12 cellular contexts compared by ENCODE assay signal in the genomic region with DNA sequence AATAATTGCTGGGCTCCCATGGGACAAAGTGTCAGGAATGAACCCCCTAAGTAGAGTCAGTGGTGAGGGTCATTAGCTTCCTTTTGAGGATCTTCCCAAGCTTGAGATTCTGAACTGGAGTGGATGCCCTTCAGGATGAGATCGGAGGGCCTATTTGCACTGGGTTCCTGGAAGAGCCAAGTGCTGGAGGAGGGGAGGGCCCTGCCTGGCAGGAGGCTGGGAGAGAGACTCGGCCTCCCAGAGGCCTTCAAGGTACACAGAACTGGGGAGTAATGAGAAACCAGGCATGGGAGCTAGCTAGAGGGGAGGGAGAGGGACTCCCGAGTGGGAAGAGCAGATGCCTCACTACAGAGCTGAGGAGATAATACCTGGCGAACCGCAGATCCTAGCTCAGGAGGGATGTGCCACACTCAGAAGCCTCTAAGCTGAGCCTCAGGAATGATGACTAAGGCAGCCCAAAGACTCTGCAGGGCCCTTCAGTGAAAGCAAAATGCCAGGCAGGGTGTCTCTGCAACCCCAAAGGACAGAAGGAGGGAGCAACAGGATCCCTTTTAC. TPM values are rescaled to one million over a fixed set of nuclear protein-coding genes. Genes with fewer than 3 reads are reported as not detected.
DNase-seq lines count a peak whose midpoint lies in the region; ATAC-seq and TF ChIP-seq lines count a peak whose summit lies in the region.
"Had no signal": no experiment of that assay in that cellular context is flagged by ENCODE, and none has a peak within 500 bp of the region (broad histone marks: within the 10 kb centered on the region; RNA-seq: fewer than 3 reads in every experiment).

No MANE protein-coding gene starts in this region.

- H3K4me3 ChIP-seq in Panc1 (ENCODE audit: low read depth in 2 of 2, low read length in 2 of 2) (no peak overlapping the region), spleen (no peak overlapping the region)
- H3K4me3 ChIP-seq: SK-N-MC had no signal

- DNase-seq in activated naive CD4-positive, alpha-beta T cell treated with anti-CD3 and anti-CD28 coated beads for 36 hours = no peak
- DNase-seq in activated naive CD4-positive, alpha-beta T cell treated with anti-CD3 and anti-CD28 coated beads, Interleukin-2, amount 50 U/mL, for 16 hours = no peak
- DNase-seq in Panc1 (ENCODE audit: low read depth, low spot score) = no peak
- DNase-seq in spleen = no peak
- no peak for DNase-seq in epidermal melanocyte (ENCODE audit: insufficient read length, low spot score)
- DNase-seq in NCI-H187 (lab: John Stamatoyannopoulos, UW) = no peak
- DNase-seq in NCI-H526 treated with DMSO at 0.1 percent for 48 hours (lab: John Stamatoyannopoulos, UW) = no peak
- DNase-seq: cortex of kidney, Kasumi-1, NCI-H187 treated with DMSO at 0.1 percent for 48 hours had no signal

- no peaks in the 10 kb centered on the region for H3K27me3 Mint-ChIP-seq in activated naive CD4-positive, alpha-beta T cell treated with anti-CD3 and anti-CD28 coated beads for 36 hours (ENCODE audit: low read depth)
- no peaks in the 10 kb centered on the region for H3K27me3 Mint-ChIP-seq in brain

- TF ChIP-seq POLR2A in spleen (IDR thresholded peaks at IDR 0.05) = no peak

- POLR2A ChIA-PET in Panc1 (lab: Charles Lee) = interaction anchor here (0.7 to 1.7 kb wide), 2 partner anchors 10 to 24 kb away, joined by 3 to 5 read pairs; partner anchors contain the start of genes BUD31 and PDAP1

- H3K36me3 Mint-ChIP-seq in activated naive CD4-positive, alpha-beta T cell treated with anti-CD3 and anti-CD28 coated beads for 36 hours (ENCODE audit: low read depth) = peaks cover 45% of the 10 kb centered on the region
- peaks cover 53% of the 10 kb centered on the region for H3K36me3 Mint-ChIP-seq in brain

- H3K4me1 ChIP-seq in Panc1 (ENCODE audit: control insufficient read depth, insufficient read depth, low read length) (peaks cover 43% of the 10 kb centered on the region), spleen (peaks cover 0 to 29% (median 3%) of the 10 kb centered on the region in 6 donors)

- 76 to 90% (median 85%) methylated on average over 5 of the region's 5 CpGs for WGBS in spleen, 5 donors

- H3K36me3 ChIP-seq in Panc1 (ENCODE audit: control insufficient read depth, insufficient read depth, low read length) (peaks cover 12% of the 10 kb centered on the region), spleen (peaks cover 0 to 100% (median 98%) of the 10 kb centered on the region in 6 donors)

- BruUV-seq in Panc1 (replicated peaks; lab: Mats Ljungman, UMichigan) = no TSS peak

- no peak overlapping the region for H3K4me3 Mint-ChIP-seq in activated naive CD4-positive, alpha-beta T cell treated with anti-CD3 and anti-CD28 coated beads for 36 hours
- H3K4me3 Mint-ChIP-seq in brain = peak overlapping the region in 1 of 5 experiments; percentile 26

- peak overlapping the region; percentile 59 for H3K27ac Mint-ChIP-seq in activated naive CD4-positive, alpha-beta T cell treated with anti-CD3 and anti-CD28 coated beads for 36 hours
- peak overlapping the region in 3 of 5 experiments; percentile 23 to 43 (median 24) for H3K27ac Mint-ChIP-seq in brain

- CTCF ChIA-PET in activated naive CD4-positive, alpha-beta T cell treated with anti-CD3 and anti-CD28 coated beads for 36 hours (lab: Charles Lee) = no interaction called here
- CTCF ChIA-PET in Panc1 (lab: Charles Lee) = interaction anchor here (0.9 kb wide), 1 partner anchor 39 kb away, joined by 3 read pairs; no protein-coding TSS in a partner anchor

- H3K27me3 ChIP-seq in Panc1 (ENCODE audit: control insufficient read depth, insufficient read depth, low read length) (no peaks in the 10 kb centered on the region), spleen (replicated peaks in 1 of 7) (no peaks in the 10 kb centered on the region)

- no peak overlapping the region for H3K27ac ChIP-seq in Panc1 (ENCODE audit: low read length)
- peak overlapping the region in 5 of 8 donors; percentile 4 to 60 (median 9) for H3K27ac ChIP-seq in spleen
- H3K27ac ChIP-seq: SK-N-MC had no signal

- TF ChIP-seq CTCF in Panc1 (IDR thresholded peaks at IDR 0.05) (no peak), brain (conservative IDR thresholded peaks at IDR 0.05) (no peak), spleen (IDR thresholded peaks at IDR 0.05 in 8 of 11, conservative IDR thresholded peaks at IDR 0.05 in 3 of 11) (no peak)

- 0 out of 2 replicates have a peak, but pooled peaks have one; percentile 2 for ATAC-seq in Panc1

- H3K9me3 ChIP-seq in Panc1 (ENCODE audit: control insufficient read depth, insufficient read depth, low read depth, low read length) = no peaks in the 10 kb centered on the region
- H3K9me3 ChIP-seq in spleen = no peaks in the 10 kb centered on the region

- intact Hi-C loops in activated naive CD4-positive, alpha-beta T cell treated with anti-CD3 and anti-CD28 coated beads for 36 hours (cut with micrococcal nuclease) = no loop called here
- intact Hi-C loops in Panc1 (cut with micrococcal nuclease; ENCODE audit: unreplicated experiment) = no loop called here
- intact Hi-C loops in spleen (cut with DNase I; ENCODE audit: low total_unique reads) = no loop called here

- H3K9me3 Mint-ChIP-seq in activated naive CD4-positive, alpha-beta T cell treated with anti-CD3 and anti-CD28 coated beads for 36 hours = no peaks in the 10 kb centered on the region
- no peaks in the 10 kb centered on the region for H3K9me3 Mint-ChIP-seq in brain

- in situ Hi-C loops in Panc1 (cut with HindIII; ENCODE audit: low pct_unique_long_range_greater_than_20kb, low sequenced_read_pairs) = no loop called here

- peaks cover 11% of the 10 kb centered on the region for H3K4me1 Mint-ChIP-seq in activated naive CD4-positive, alpha-beta T cell treated with anti-CD3 and anti-CD28 coated beads for 36 hours (ENCODE audit: low read depth)
- H3K4me1 Mint-ChIP-seq in brain = peaks cover 4% of the 10 kb centered on the region

RNA-seq across cellular contexts. Expression of gene PDAP1, which starts 9.4 kb away (rescaled TPM):
- 100 to 1,000 TPM; 169 to 194 TPM for total RNA-seq in activated naive CD4-positive, alpha-beta T cell treated with anti-CD3 and anti-CD28 coated beads for 36 hours
- total RNA-seq in Panc1 (2021; ENCODE audit: unreplicated experiment) = 147 TPM
- 442 TPM for polyA plus RNA-seq in Panc1 (2012; ENCODE audit: insufficient read length)
- polyA plus RNA-seq in brain (ENCODE audit: insufficient read depth, low read depth, low replicate concordance) = 258 TPM
- 10 to 100 TPM; 28.1 to 57.2 (median 52.8) TPM for total RNA-seq in spleen
- polyA plus RNA-seq in spleen = 100 to 1,000 TPM in 2 of 3 donors, 10 to 100 TPM in 1; 83.4 to 117 (median 108) TPM

RNA-seq across cellular contexts. Expression of gene BUD31, which starts 9.8 kb away (rescaled TPM):
- 100 to 1,000 TPM; 160 to 176 TPM for total RNA-seq in activated naive CD4-positive, alpha-beta T cell treated with anti-CD3 and anti-CD28 coated beads for 36 hours
- total RNA-seq in Panc1 (2021; ENCODE audit: unreplicated experiment) = 179 TPM
- 225 TPM for polyA plus RNA-seq in Panc1 (2012; ENCODE audit: insufficient read length)
- polyA plus RNA-seq in brain (ENCODE audit: insufficient read depth, low read depth, low replicate concordance) = 107 TPM
- 10 to 100 TPM; 48.4 to 72.7 (median 65.7) TPM for total RNA-seq in spleen
- polyA plus RNA-seq in spleen = 100 to 1,000 TPM in 2 of 3 donors, 10 to 100 TPM in 1; 98.7 to 124 (median 112) TPM

RNA-seq across cellular contexts. Expression of gene ARPC1B, which starts 24.4 kb away (rescaled TPM):
- 100 to 1,000 TPM; 334 to 345 TPM for total RNA-seq in activated naive CD4-positive, alpha-beta T cell treated with anti-CD3 and anti-CD28 coated beads for 36 hours
- total RNA-seq in Panc1 (2021; ENCODE audit: unreplicated experiment) (266 TPM), spleen (100 to 1,000 TPM; 302 to 758 (median 363) TPM)
- polyA plus RNA-seq in Panc1 (2012; ENCODE audit: insufficient read length) = 692 TPM
- polyA plus RNA-seq in brain (ENCODE audit: insufficient read depth, low read depth, low replicate concordance) (47.3 TPM), spleen (100 to 1,000 TPM; 348 to 537 (median 472) TPM)

RNA-seq across cellular contexts. Expression of gene PTCD1, which starts 39.6 kb away (rescaled TPM):
- total RNA-seq in activated naive CD4-positive, alpha-beta T cell treated with anti-CD3 and anti-CD28 coated beads for 36 hours = 1 to 10 TPM; 3.5 to 5.1 TPM
- total RNA-seq in Panc1 (2021; ENCODE audit: unreplicated experiment) = 15.0 TPM
- 13.8 TPM for polyA plus RNA-seq in Panc1 (2012; ENCODE audit: insufficient read length)
- polyA plus RNA-seq in brain (ENCODE audit: insufficient read depth, low read depth, low replicate concordance) = 5.1 TPM
- 10 to 100 TPM in 1 of 7 donors, 1 to 10 TPM in 6; 4.0 to 17.5 (median 7.5) TPM for total RNA-seq in spleen
- 1 to 10 TPM; 2.1 to 4.4 (median 3.2) TPM for polyA plus RNA-seq in spleen

RNA-seq across cellular contexts. Expression of gene CPSF4, which starts 39.8 kb away (rescaled TPM):
- 10 to 100 TPM; 70.6 to 73.5 TPM for total RNA-seq in activated naive CD4-positive, alpha-beta T cell treated with anti-CD3 and anti-CD28 coated beads for 36 hours
- total RNA-seq in Panc1 (2021; ENCODE audit: unreplicated experiment) (57.0 TPM), spleen (10 to 100 TPM; 29.9 to 40.3 (median 35.1) TPM)
- 44.8 TPM for polyA plus RNA-seq in Panc1 (2012; ENCODE audit: insufficient read length)
- polyA plus RNA-seq in brain (ENCODE audit: insufficient read depth, low read depth, low replicate concordance) (39.9 TPM), spleen (10 to 100 TPM; 28.7 to 49.6 (median 46.7) TPM)
